8 cellular contexts compared by ENCODE assay signal in genomic region chr19:41265376-41266153, GRCh38. TPM values are rescaled to one million over a fixed set of nuclear protein-coding genes. Genes with fewer than 3 reads are reported as not detected.
A peak's percentile ranks its signal among the peaks of the same experiment; 100 is the strongest.
DNase-seq lines count a peak whose midpoint lies in the region; ATAC-seq and TF ChIP-seq lines count a peak whose summit lies in the region.

No MANE protein-coding gene starts in this region.

- H3K27ac ChIP-seq in CD8-positive, alpha-beta memory T cell (ENCODE audit: low read depth, low read length): peak overlapping the region; percentile 92
- peak overlapping the region; percentile 90 for H3K27ac ChIP-seq in iPS-18a (ENCODE audit: low read length)
- H3K27ac ChIP-seq in smooth muscle cell (ENCODE audit: low read depth): peak overlapping the region; percentile 97

- H3F3A ChIP-seq in smooth muscle cell (ENCODE audit: low read depth): no peaks in the 10 kb centered on the region

- no peak for TF ChIP-seq CTCF in smooth muscle cell (IDR thresholded peaks at IDR 0.05; ENCODE audit: borderline replicate concordance, insufficient read depth, poor library complexity, severe bottlenecking)

- no peaks in the 10 kb centered on the region for H3K9me3 ChIP-seq in CD8-positive, alpha-beta memory T cell (ENCODE audit: low read length)
- no peaks in the 10 kb centered on the region for H3K9me3 ChIP-seq in iPS-18a (ENCODE audit: control insufficient read depth, low read depth, low read length)
- no peaks in the 10 kb centered on the region for H3K9me3 ChIP-seq in smooth muscle cell (replicated peaks; ENCODE audit: low read depth)

- H3K4me2 ChIP-seq in smooth muscle cell: peak overlapping the region; percentile 96

- POLR2A ChIA-PET in CD8-positive, alpha-beta memory T cell (lab: Charles Lee): interaction anchor here (0.6 to 6.5 kb wide), 5 partner anchors 41 to 184 kb away, joined by 4 to 128 read pairs (median 23); partner anchors contain the start of genes CCDC97 and TGFB1

- peaks cover 37 to 57% (median 47%) of the 10 kb centered on the region in 3 donors for H3K4me1 Mint-ChIP-seq in CD8-positive, alpha-beta memory T cell
- peaks cover 44% of the 10 kb centered on the region for H3K4me1 Mint-ChIP-seq in activated naive CD4-positive, alpha-beta T cell treated with anti-CD3 and anti-CD28 coated beads, Interleukin-2, amount 50 U/mL, for 24 hours

- ATAC-seq in GM19397 (IDR thresholded peaks at IDR 0.05; ENCODE audit: unreplicated experiment): no peak
- no peak for ATAC-seq in GM21576 (IDR thresholded peaks at IDR 0.05; ENCODE audit: unreplicated experiment)

- H3K27ac Mint-ChIP-seq in CD8-positive, alpha-beta memory T cell: peak overlapping the region; percentile 85 to 100 (median 100)
- peak overlapping the region; percentile 98 for H3K27ac Mint-ChIP-seq in activated naive CD4-positive, alpha-beta T cell treated with anti-CD3 and anti-CD28 coated beads, Interleukin-2, amount 50 U/mL, for 24 hours

- H2AFZ ChIP-seq in smooth muscle cell (ENCODE audit: low read depth): no peak overlapping the region

- H3K79me2 ChIP-seq in smooth muscle cell (ENCODE audit: low read depth): peaks cover 59% of the 10 kb centered on the region

- H3K36me3 Mint-ChIP-seq in CD8-positive, alpha-beta memory T cell: peaks cover 0 to 65% (median 3%) of the 10 kb centered on the region in 3 donors
- peaks cover 4% of the 10 kb centered on the region for H3K36me3 Mint-ChIP-seq in activated naive CD4-positive, alpha-beta T cell treated with anti-CD3 and anti-CD28 coated beads, Interleukin-2, amount 50 U/mL, for 24 hours

- 6% methylated on average over 17 of the region's 17 CpGs for WGBS in smooth muscle cell (ENCODE audit: low lambda C conversion rate)

- H3K9me3 Mint-ChIP-seq in CD8-positive, alpha-beta memory T cell: peaks cover 0 to 4% (median 2%) of the 10 kb centered on the region in 5 donors
- no peaks in the 10 kb centered on the region for H3K9me3 Mint-ChIP-seq in activated naive CD4-positive, alpha-beta T cell treated with anti-CD3 and anti-CD28 coated beads, Interleukin-2, amount 50 U/mL, for 24 hours

- no peaks in the 10 kb centered on the region for H3K27me3 ChIP-seq in CD8-positive, alpha-beta memory T cell (ENCODE audit: insufficient read depth, low read length, poor library complexity, severe bottlenecking)
- no peaks in the 10 kb centered on the region for H3K27me3 ChIP-seq in iPS-18a (ENCODE audit: control insufficient read depth, insufficient read depth, low read length)
- no peaks in the 10 kb centered on the region for H3K27me3 ChIP-seq in smooth muscle cell (ENCODE audit: low read depth)

- peaks cover 23% of the 10 kb centered on the region for H3K36me3 ChIP-seq in CD8-positive, alpha-beta memory T cell (ENCODE audit: insufficient read depth, low read length)
- H3K36me3 ChIP-seq in iPS-18a (ENCODE audit: control insufficient read depth, low read depth, low read length): peaks cover 32% of the 10 kb centered on the region
- H3K36me3 ChIP-seq in smooth muscle cell (ENCODE audit: low read depth): peaks cover 13% of the 10 kb centered on the region

- peak overlapping the region; percentile 91 to 99 (median 97) for H3K4me3 Mint-ChIP-seq in CD8-positive, alpha-beta memory T cell
- peak overlapping the region; percentile 95 for H3K4me3 Mint-ChIP-seq in activated naive CD4-positive, alpha-beta T cell treated with anti-CD3 and anti-CD28 coated beads, Interleukin-2, amount 50 U/mL, for 24 hours

- peak overlapping the region; percentile 82 for H3K4me3 ChIP-seq in CD8-positive, alpha-beta memory T cell (ENCODE audit: low read length)
- H3K4me3 ChIP-seq in iPS-18a (ENCODE audit: low read length) (peak overlapping the region; percentile 87), smooth muscle cell (peak overlapping the region; percentile 66)

- H3K4me1 ChIP-seq in CD8-positive, alpha-beta memory T cell (ENCODE audit: insufficient read depth, low read length): peaks cover 34% of the 10 kb centered on the region
- H3K4me1 ChIP-seq in iPS-18a (ENCODE audit: control insufficient read depth, low read depth, low read length): peaks cover 5% of the 10 kb centered on the region
- peaks cover 15% of the 10 kb centered on the region for H3K4me1 ChIP-seq in smooth muscle cell (ENCODE audit: low read depth)

- H3K9ac ChIP-seq in iPS-18a (ENCODE audit: low read length) (peak overlapping the region; percentile 98), smooth muscle cell (ENCODE audit: low read depth) (peak overlapping the region; percentile 96)

- peak in 1 of 5 donors; percentile 15 for DNase-seq in CD8-positive, alpha-beta memory T cell
- peak; percentile 39 for DNase-seq in HuH-7.5 (ENCODE audit: low spot score)
- no peak for DNase-seq in smooth muscle cell (lab: John Stamatoyannopoulos, UW; ENCODE audit: unreplicated experiment)
- DNase-seq in central memory CD4-positive, alpha-beta T cell: no peak

- H3K27me3 Mint-ChIP-seq in CD8-positive, alpha-beta memory T cell: peaks cover 0 to 19% of the 10 kb centered on the region in 2 donors
- no peaks in the 10 kb centered on the region for H3K27me3 Mint-ChIP-seq in activated naive CD4-positive, alpha-beta T cell treated with anti-CD3 and anti-CD28 coated beads, Interleukin-2, amount 50 U/mL, for 24 hours

- peaks cover 43% of the 10 kb centered on the region for H4K20me1 ChIP-seq in smooth muscle cell (ENCODE audit: low read depth)

- CTCF ChIA-PET in CD8-positive, alpha-beta memory T cell (lab: Charles Lee): interaction anchor here (0.8 to 6.4 kb wide), 3 partner anchors 31 to 61 kb away, joined by 3 to 101 read pairs (median 8); partner anchors contain the start of gene CCDC97

RNA-seq across cellular contexts. Expression of gene HNRNPUL1, which starts 1.4 kb away (rescaled TPM):
- 100 to 1,000 TPM; 270 to 279 TPM for total RNA-seq in CD8-positive, alpha-beta memory T cell
- 100 TPM for polyA plus RNA-seq in CD8-positive, alpha-beta memory T cell
- 78.6 and 101 TPM in 2 replicates for total RNA-seq in smooth muscle cell
- polyA plus RNA-seq in smooth muscle cell: 121 and 125 TPM in 2 replicates

RNA-seq across cellular contexts. Expression of gene CCDC97, which starts 44.4 kb away (rescaled TPM):
- 10 to 100 TPM; 31.7 to 32.1 TPM for total RNA-seq in CD8-positive, alpha-beta memory T cell
- polyA plus RNA-seq in CD8-positive, alpha-beta memory T cell: 29.7 TPM
- 3.0 and 7.5 TPM in 2 replicates for total RNA-seq in smooth muscle cell
- 15.3 and 18.2 TPM in 2 replicates for polyA plus RNA-seq in smooth muscle cell

RNA-seq across cellular contexts. Expression of gene AXL, which starts 46.5 kb away (rescaled TPM):
- total RNA-seq in CD8-positive, alpha-beta memory T cell: under 1 TPM; 0.09 to 0.11 TPM
- polyA plus RNA-seq in CD8-positive, alpha-beta memory T cell: 0.43 TPM
- 71.2 and 76.8 TPM in 2 replicates for total RNA-seq in smooth muscle cell
- polyA plus RNA-seq in smooth muscle cell: 16.9 and 27.0 TPM in 2 replicates

Comparison
In these comparisons a context has a peak if more than half of its experiments do, and no peak if none do; other contexts are left out.
1. RNA of gene AXL, which starts 46.5 kb away (total RNA-seq): 71.2 to 76.8 TPM in smooth muscle cell; 0.09 to 0.11 TPM in CD8-positive, alpha-beta memory T cell; every median in the first group is over 10 times any median in the second.
2. Peak in every context shown above with its lines, with median percentiles within 50 percentile points of each other: H3K27ac ChIP-seq and H3K4me3 ChIP-seq.